8 cellular contexts compared by ENCODE assay signal in genomic region chr2:204691911-204692510, GRCh38.
DNase-seq lines count a peak whose midpoint lies in the region; ATAC-seq, FAIRE-seq and TF ChIP-seq lines count a peak whose summit lies in the region.

No MANE protein-coding gene starts in this region.

- H3K4me1 Mint-ChIP-seq in stimulated activated naive CD8-positive, alpha-beta T cell treated with anti-CD3 and anti-CD28 coated beads, Interleukin-15, amount 100 ng/mL, for 72 hours = no peaks in the 10 kb centered on the region
- H3K4me1 Mint-ChIP-seq in stimulated activated effector memory CD8-positive, alpha-beta T cell treated with anti-CD3 and anti-CD28 coated beads, Interleukin-12 subunit alpha, Interleukin-12 subunit beta, amount 100 ng/mL, for 72 hours = no peaks in the 10 kb centered on the region

- FAIRE-seq in HTR-8/SVneo (lab: Jason Lieb, UNC) = no peak

- no peaks in the 10 kb centered on the region for H3K36me3 Mint-ChIP-seq in stimulated activated effector memory CD8-positive, alpha-beta T cell treated with anti-CD3 and anti-CD28 coated beads, Interleukin-12 subunit alpha, Interleukin-12 subunit beta, amount 100 ng/mL, for 72 hours

- H3K9me3 Mint-ChIP-seq in stimulated activated naive CD8-positive, alpha-beta T cell treated with anti-CD3 and anti-CD28 coated beads, Interleukin-15, amount 100 ng/mL, for 72 hours = no peaks in the 10 kb centered on the region
- H3K9me3 Mint-ChIP-seq in stimulated activated effector memory CD8-positive, alpha-beta T cell treated with anti-CD3 and anti-CD28 coated beads, Interleukin-12 subunit alpha, Interleukin-12 subunit beta, amount 100 ng/mL, for 72 hours = no peaks in the 10 kb centered on the region

- no peak overlapping the region for H3K4me3 ChIP-seq in brain microvascular endothelial cell (ENCODE audit: low read depth, low read length)

- H3K27ac Mint-ChIP-seq in stimulated activated naive CD8-positive, alpha-beta T cell treated with anti-CD3 and anti-CD28 coated beads, Interleukin-15, amount 100 ng/mL, for 72 hours = no peak overlapping the region
- no peak overlapping the region for H3K27ac Mint-ChIP-seq in stimulated activated effector memory CD8-positive, alpha-beta T cell treated with anti-CD3 and anti-CD28 coated beads, Interleukin-12 subunit alpha, Interleukin-12 subunit beta, amount 100 ng/mL, for 72 hours

- H3K27me3 Mint-ChIP-seq in stimulated activated naive CD8-positive, alpha-beta T cell treated with anti-CD3 and anti-CD28 coated beads, Interleukin-15, amount 100 ng/mL, for 72 hours = no peaks in the 10 kb centered on the region

- in situ Hi-C loops in brain microvascular endothelial cell (cut with HindIII; ENCODE audit: low pct_ligation_motif_present, low sequenced_read_pairs) = no loop called here

- no peaks in the 10 kb centered on the region for H3K36me3 ChIP-seq in brain microvascular endothelial cell (replicated peaks)

- TF ChIP-seq CTCF in GM12874 (IDR thresholded peaks at IDR 0.05; ENCODE audit: insufficient read depth, low read depth, low read length) = peak; percentile 50
- TF ChIP-seq CTCF in brain microvascular endothelial cell (IDR thresholded peaks at IDR 0.05; ENCODE audit: low read depth, low read length, missing control alignments) = peak; percentile 85

- no peaks in the 10 kb centered on the region for H3K27me3 ChIP-seq in brain microvascular endothelial cell (replicated peaks)

- H3K4me3 Mint-ChIP-seq in stimulated activated naive CD8-positive, alpha-beta T cell treated with anti-CD3 and anti-CD28 coated beads, Interleukin-15, amount 100 ng/mL, for 72 hours = no peak overlapping the region
- no peak overlapping the region for H3K4me3 Mint-ChIP-seq in stimulated activated effector memory CD8-positive, alpha-beta T cell treated with anti-CD3 and anti-CD28 coated beads, Interleukin-12 subunit alpha, Interleukin-12 subunit beta, amount 100 ng/mL, for 72 hours

- peak; percentile 69 for ATAC-seq in stimulated activated naive CD8-positive, alpha-beta T cell treated with anti-CD3 and anti-CD28 coated beads, Interleukin-15, amount 100 ng/mL, for 72 hours
- no peak for ATAC-seq in stimulated activated effector memory CD8-positive, alpha-beta T cell treated with anti-CD3 and anti-CD28 coated beads, Interleukin-12 subunit alpha, Interleukin-12 subunit beta, amount 100 ng/mL, for 72 hours

- no peak overlapping the region for H3K27ac ChIP-seq in brain microvascular endothelial cell

- DNase-seq in AG08396 (ENCODE audit: low spot score) (peak; percentile 64), HTR-8/SVneo (ENCODE audit: insufficient read length, low spot score) (peak; percentile 46), NOMO-1 treated with DMSO at 0.1 percent for 48 hours (lab: John Stamatoyannopoulos, UW; ENCODE audit: unreplicated experiment) (peak; percentile 61), brain microvascular endothelial cell (peak; percentile 90), inferior parietal cortex (ENCODE audit: extremely low spot score) (peak; percentile 63)
- DNase-seq in stimulated activated naive CD8-positive, alpha-beta T cell treated with anti-CD3 and anti-CD28 coated beads, Interleukin-15, amount 100 ng/mL, for 72 hours = peak; percentile 7 to 38
- DNase-seq in stimulated activated effector memory CD8-positive, alpha-beta T cell treated with anti-CD3 and anti-CD28 coated beads, Interleukin-12 subunit alpha, Interleukin-12 subunit beta, amount 100 ng/mL, for 72 hours (ENCODE audit: low spot score in 2 of 2) = no peak

Comparison
In these comparisons a context has a peak if more than half of its experiments do, and no peak if none do; other contexts are left out.
1. DNase-seq: peak in AG08396 (single experiment), HTR-8/SVneo (single experiment), NOMO-1 treated with DMSO at 0.1 percent for 48 hours (single experiment), brain microvascular endothelial cell (single experiment), inferior parietal cortex (single experiment) and stimulated activated naive CD8-positive, alpha-beta T cell treated with anti-CD3 and anti-CD28 coated beads, Interleukin-15, amount 100 ng/mL, for 72 hours (2 of 2); none in stimulated activated effector memory CD8-positive, alpha-beta T cell treated with anti-CD3 and anti-CD28 coated beads, Interleukin-12 subunit alpha, Interleukin-12 subunit beta, amount 100 ng/mL, for 72 hours (0 of 2).